21 cellular contexts compared by ENCODE assay signal in genomic region chr2:59195851-59196250, GRCh38.
DNase-seq lines count a peak whose midpoint lies in the region; ATAC-seq and TF ChIP-seq lines count a peak whose summit lies in the region.
"Had no signal": no experiment of that assay in that cellular context is flagged by ENCODE, and none has a peak within 500 bp of the region (broad histone marks: within the 10 kb centered on the region; RNA-seq: fewer than 3 reads in every experiment).

No MANE protein-coding gene starts in this region.

- H3K4me1 ChIP-seq in breast epithelium (no peaks in the 10 kb centered on the region), osteoblast (ENCODE audit: insufficient read depth, low read length) (no peaks in the 10 kb centered on the region)
- H3K4me1 ChIP-seq: A549, BLaER1 had no signal

- in situ Hi-C loops in astrocyte of the spinal cord (cut with HindIII; ENCODE audit: low sequenced_read_pairs): no loop called here

- peaks cover 10% of the 10 kb centered on the region for H3K4me1 Mint-ChIP-seq in MCF 10A (ENCODE audit: insufficient read depth, unreplicated experiment)
- no peaks in the 10 kb centered on the region for H3K4me1 Mint-ChIP-seq in activated T-cell treated with anti-CD3 and anti-CD28 coated beads, Interleukin-2, amount 50 U/mL, for 4 hours (ENCODE audit: low read depth)
- H3K4me1 Mint-ChIP-seq: B cell; CD14-positive monocyte; CD4-positive, alpha-beta memory T cell; CD4-positive, CD25-positive, alpha-beta regulatory T cell; CD8-positive, alpha-beta memory T cell had no signal

- ATAC-seq in activated T-cell treated with anti-CD3 and anti-CD28 coated beads, Interleukin-2, amount 50 U/mL, for 4 hours: no peak
- ATAC-seq: A549 had no signal

- H3K9me3 ChIP-seq in breast epithelium (no peaks in the 10 kb centered on the region), osteoblast (ENCODE audit: low read depth, low read length) (peaks cover 2% of the 10 kb centered on the region)
- H3K9me3 ChIP-seq: A549 had no signal

- no peaks in the 10 kb centered on the region for H4K20me1 ChIP-seq in osteoblast (ENCODE audit: insufficient read depth, low read length)
- H4K20me1 ChIP-seq: BLaER1 had no signal

- no peaks in the 10 kb centered on the region for H3K9me3 Mint-ChIP-seq in MCF 10A (ENCODE audit: unreplicated experiment)
- H3K9me3 Mint-ChIP-seq in activated T-cell treated with anti-CD3 and anti-CD28 coated beads, Interleukin-2, amount 50 U/mL, for 4 hours: peaks cover 8% of the 10 kb centered on the region

- CTCF ChIA-PET in MCF 10A (lab: Yijun Ruan, JAX): no interaction called here

- intact Hi-C loops in MCF 10A (cut with micrococcal nuclease) (no loop called here), breast epithelium (cut with DNase I; ENCODE audit: low total_unique reads) (no loop called here)

- no peaks in the 10 kb centered on the region for H3K36me3 Mint-ChIP-seq in MCF 10A (ENCODE audit: insufficient read depth, unreplicated experiment)
- no peaks in the 10 kb centered on the region for H3K36me3 Mint-ChIP-seq in activated T-cell treated with anti-CD3 and anti-CD28 coated beads, Interleukin-2, amount 50 U/mL, for 4 hours (ENCODE audit: insufficient read depth)
- H3K36me3 Mint-ChIP-seq: CD14-positive monocyte; CD4-positive, alpha-beta memory T cell; CD4-positive, CD25-positive, alpha-beta regulatory T cell; CD8-positive, alpha-beta memory T cell had no signal

- no peak overlapping the region for H2AFZ ChIP-seq in osteoblast (ENCODE audit: low read length)

- no peaks in the 10 kb centered on the region for H3K79me2 ChIP-seq in osteoblast (ENCODE audit: insufficient read depth, low read length)

- H3K27ac Mint-ChIP-seq in MCF 10A (ENCODE audit: low read depth, unreplicated experiment): peak overlapping the region; percentile 21
- H3K27ac Mint-ChIP-seq: B cell; CD14-positive monocyte; CD4-positive, alpha-beta memory T cell; CD4-positive, CD25-positive, alpha-beta regulatory T cell; CD8-positive, alpha-beta memory T cell had no signal

- POLR2A ChIA-PET in MCF 10A (lab: Yijun Ruan, JAX): interaction anchor here (0.5 to 1.2 kb wide), 3 partner anchors 8 to 460 kb away, joined by 3 to 4 read pairs (median 3); no protein-coding TSS in a partner anchor

- H3K4me3 Mint-ChIP-seq in MCF 10A (ENCODE audit: unreplicated experiment): no peak overlapping the region
- H3K4me3 Mint-ChIP-seq in activated T-cell treated with anti-CD3 and anti-CD28 coated beads, Interleukin-2, amount 50 U/mL, for 4 hours: no peak overlapping the region
- H3K4me3 Mint-ChIP-seq: B cell; CD14-positive monocyte; CD4-positive, alpha-beta memory T cell; CD4-positive, CD25-positive, alpha-beta regulatory T cell; CD8-positive, alpha-beta memory T cell had no signal

- H3K4me3 ChIP-seq in breast epithelium (no peak overlapping the region), astrocyte of the spinal cord (ENCODE audit: low read depth, low read length) (no peak overlapping the region), osteoblast (ENCODE audit: insufficient read depth, low read length) (no peak overlapping the region)
- H3K4me3 ChIP-seq: A549, BLaER1 had no signal

- DNase-seq in MCF 10A (ENCODE audit: unreplicated experiment) (peak; percentile 8), breast epithelium (ENCODE audit: low spot score in 2 of 2) (no peak), astrocyte of the spinal cord (ENCODE audit: low read depth, low spot score) (peak; percentile 8), iris pigment epithelial cell (ENCODE audit: low read depth) (peak; percentile 75), osteoblast (ENCODE audit: insufficient read length, low spot score, missing footprints) (peak; percentile 59), GOT3 (lab: John Stamatoyannopoulos, UW) (no peak), D341Med (ENCODE audit: low spot score) (no peak)
- DNase-seq in activated T-cell treated with anti-CD3 and anti-CD28 coated beads, Interleukin-2, amount 50 U/mL, for 4 hours: no peak
- DNase-seq: AML-193; C1 segment of cervical spinal cord; CD4-positive, alpha-beta memory T cell; CD4-positive, CD25-positive, alpha-beta regulatory T cell; CD8-positive, alpha-beta memory T cell; COR-L47; DMS79 treated with DMSO at 0.1 percent for 48 hours; GF-D8 had no signal

- no peaks in the 10 kb centered on the region for H3K27me3 ChIP-seq in breast epithelium
- no peaks in the 10 kb centered on the region for H3K27me3 ChIP-seq in osteoblast (ENCODE audit: insufficient read depth, low read length)
- H3K27me3 ChIP-seq: BLaER1 had no signal

- TF ChIP-seq POLR2A in breast epithelium (IDR thresholded peaks at IDR 0.05): no peak

- H3K4me2 ChIP-seq in osteoblast (ENCODE audit: insufficient read depth, low read length): no peak overlapping the region
- H3K4me2 ChIP-seq: A549, BLaER1 had no signal

- H3K27me3 Mint-ChIP-seq in MCF 10A (ENCODE audit: insufficient read depth, unreplicated experiment): no peaks in the 10 kb centered on the region
- H3K27me3 Mint-ChIP-seq in activated T-cell treated with anti-CD3 and anti-CD28 coated beads, Interleukin-2, amount 50 U/mL, for 4 hours (ENCODE audit: low read depth): no peaks in the 10 kb centered on the region
- H3K27me3 Mint-ChIP-seq: CD4-positive, alpha-beta memory T cell; CD4-positive, CD25-positive, alpha-beta regulatory T cell had no signal

- H3K36me3 ChIP-seq in breast epithelium (no peaks in the 10 kb centered on the region), osteoblast (ENCODE audit: insufficient read depth, low read length) (no peaks in the 10 kb centered on the region)
- H3K36me3 ChIP-seq: BLaER1 had no signal

- no TSS peak for BruUV-seq in MCF 10A (replicated peaks; lab: Mats Ljungman, UMichigan)

- no peak overlapping the region for H3K27ac ChIP-seq in breast epithelium
- no peak overlapping the region for H3K27ac ChIP-seq in osteoblast (ENCODE audit: low read depth, low read length)
- H3K27ac ChIP-seq: 22Rv1, A549, BLaER1 had no signal

- TF ChIP-seq CTCF in MCF 10A (IDR thresholded peaks at IDR 0.05; ENCODE audit: unreplicated experiment) (no peak), breast epithelium (IDR thresholded peaks at IDR 0.05) (no peak), astrocyte of the spinal cord (IDR thresholded peaks at IDR 0.05; ENCODE audit: low read depth, low read length) (no peak), osteoblast (IDR thresholded peaks at IDR 0.05; ENCODE audit: extremely low read depth, low read depth, low read length) (no peak)

Comparison
In these comparisons a context has a peak if more than half of its experiments do, and no peak if none do; other contexts are left out.
1. DNase-seq: peak in MCF 10A (single experiment), astrocyte of the spinal cord (single experiment), iris pigment epithelial cell (single experiment) and osteoblast (single experiment); none in breast epithelium (0 of 2), GOT3 (single experiment), D341Med (single experiment) and activated T-cell treated with anti-CD3 and anti-CD28 coated beads, Interleukin-2, amount 50 U/mL, for 4 hours (single experiment).